Comparison of ENCODE assay signal across 24 cellular contexts in genomic region chr15:70086636-70087035, GRCh38.
DNase-seq lines count a peak whose midpoint lies in the region; ATAC-seq and TF ChIP-seq lines count a peak whose summit lies in the region.
"Had no signal": no experiment of that assay in that cellular context is flagged by ENCODE, and none has a peak within 500 bp of the region (broad histone marks: within the 10 kb centered on the region; RNA-seq: fewer than 3 reads in every experiment).

No MANE protein-coding gene starts in this region.

- H3K36me3 ChIP-seq in OCI-LY1 (ENCODE audit: insufficient read depth, low read length) = peaks cover 93% of the 10 kb centered on the region

- H3K9ac ChIP-seq in OCI-LY1 (ENCODE audit: low read length) = no peak overlapping the region

- H3F3A ChIP-seq in OCI-LY1 (ENCODE audit: insufficient read depth, low read length) = no peaks in the 10 kb centered on the region

- no peak for DNase-seq in activated naive CD4-positive, alpha-beta T cell treated with anti-CD3 and anti-CD28 coated beads, Interleukin-2, amount 50 U/mL, for 16 hours
- no peak for DNase-seq in effector memory CD8-positive, alpha-beta T cell
- DNase-seq in GM19240 (ENCODE audit: insufficient read length, low spot score) (no peak), putamen (ENCODE audit: low spot score) (no peak)
- DNase-seq in effector CD4-positive, alpha-beta T cell = no peak
- DNase-seq: activated CD4-positive, alpha-beta T cell treated with anti-CD3 and anti-CD28 coated beads, Interleukin-2, amount 50 U/mL, for 1 hour; activated T-cell treated with anti-CD3 and anti-CD28 coated beads, Interleukin-2, amount 50 U/mL, for 4 hours; adrenal gland; caudate nucleus; CD4-positive, alpha-beta T cell; DMS53; GOT3; heart right ventricle; mammary epithelial cell; NCI-H187; NCI-H446 treated with DMSO at 0.1 percent for 48 hours; nephron progenitor cell; stimulated activated naive CD4-positive, alpha-beta T cell had no signal

- H3K4me2 ChIP-seq in OCI-LY1 (ENCODE audit: low read length) = peak overlapping the region; percentile 18; the same call in 1 of the 2 replicates
- H3K4me2 ChIP-seq: A549 had no signal

- no peak for TF ChIP-seq CTCF in OCI-LY1 (IDR thresholded peaks at IDR 0.05; ENCODE audit: low read length)

- H3K4me1 Mint-ChIP-seq in activated naive CD4-positive, alpha-beta T cell treated with anti-CD3 and anti-CD28 coated beads, Interleukin-2, amount 50 U/mL, for 24 hours = peaks cover 88% of the 10 kb centered on the region
- peaks cover 59 to 82% of the 10 kb centered on the region in 2 donors for H3K4me1 Mint-ChIP-seq in effector memory CD8-positive, alpha-beta T cell (ENCODE audit: low read depth in 2 of 2)

- H3K27me3 Mint-ChIP-seq in activated naive CD4-positive, alpha-beta T cell treated with anti-CD3 and anti-CD28 coated beads, Interleukin-2, amount 50 U/mL, for 24 hours = no peaks in the 10 kb centered on the region
- no peaks in the 10 kb centered on the region for H3K27me3 Mint-ChIP-seq in effector memory CD8-positive, alpha-beta T cell
- H3K27me3 Mint-ChIP-seq: CD4-positive, alpha-beta T cell; type B pancreatic cell had no signal

- H3K9me3 Mint-ChIP-seq in activated naive CD4-positive, alpha-beta T cell treated with anti-CD3 and anti-CD28 coated beads, Interleukin-2, amount 50 U/mL, for 24 hours = no peaks in the 10 kb centered on the region
- H3K9me3 Mint-ChIP-seq in effector memory CD8-positive, alpha-beta T cell = no peaks in the 10 kb centered on the region
- H3K9me3 Mint-ChIP-seq: activated T-cell treated with anti-CD3 and anti-CD28 coated beads, Interleukin-2, amount 50 U/mL, for 4 hours; CD4-positive, alpha-beta T cell; nephron progenitor cell; type B pancreatic cell had no signal

- H3K9me2 ChIP-seq in OCI-LY1 (ENCODE audit: low read depth, low read length) = no peaks in the 10 kb centered on the region

- no peak overlapping the region for H2AFZ ChIP-seq in OCI-LY1 (ENCODE audit: low read length)

- H3K4me3 ChIP-seq in OCI-LY1 (ENCODE audit: low read depth, low read length, poor library complexity, severe bottlenecking) = no peak overlapping the region
- H3K4me3 ChIP-seq: A549, adrenal gland, heart right ventricle, SJSA1 had no signal

- H3K79me2 ChIP-seq in OCI-LY1 (ENCODE audit: insufficient read depth, low read length) = peaks cover 65% of the 10 kb centered on the region

- no peaks in the 10 kb centered on the region for H3K9me3 ChIP-seq in OCI-LY1 (ENCODE audit: low read length)
- H3K9me3 ChIP-seq: A549, adrenal gland, heart right ventricle, SJSA1 had no signal

- peaks cover 25% of the 10 kb centered on the region for H3K36me3 Mint-ChIP-seq in activated naive CD4-positive, alpha-beta T cell treated with anti-CD3 and anti-CD28 coated beads, Interleukin-2, amount 50 U/mL, for 24 hours
- peaks cover 37% of the 10 kb centered on the region for H3K36me3 Mint-ChIP-seq in effector memory CD8-positive, alpha-beta T cell (ENCODE audit: insufficient read depth)

- peaks cover 3% of the 10 kb centered on the region; the same call in 1 of the 2 replicates for H4K20me1 ChIP-seq in OCI-LY1 (ENCODE audit: insufficient read depth, low read length)

- H3K27ac Mint-ChIP-seq in activated naive CD4-positive, alpha-beta T cell treated with anti-CD3 and anti-CD28 coated beads, Interleukin-2, amount 50 U/mL, for 24 hours = peak overlapping the region; percentile 80
- peak overlapping the region; percentile 66 to 71 for H3K27ac Mint-ChIP-seq in effector memory CD8-positive, alpha-beta T cell
- H3K27ac Mint-ChIP-seq: CD4-positive, alpha-beta T cell; nephron progenitor cell; type B pancreatic cell had no signal

- ATAC-seq in effector memory CD8-positive, alpha-beta T cell (replicated peaks) = no peak
- no peak for ATAC-seq in HG02798 (IDR thresholded peaks at IDR 0.05; ENCODE audit: poor library complexity, unreplicated experiment)
- ATAC-seq: A549; activated T-cell treated with anti-CD3 and anti-CD28 coated beads, Interleukin-2, amount 50 U/mL, for 4 hours had no signal

- H3K4me1 ChIP-seq in OCI-LY1 (ENCODE audit: insufficient read depth, low read length, severe bottlenecking) = peaks cover 79% of the 10 kb centered on the region
- H3K4me1 ChIP-seq: A549 had no signal

- H3K27me3 ChIP-seq in OCI-LY1 (ENCODE audit: insufficient read depth, low read length) = no peaks in the 10 kb centered on the region
- H3K27me3 ChIP-seq: adrenal gland, SJSA1 had no signal

- peak overlapping the region; percentile 42 for H3K4me3 Mint-ChIP-seq in activated naive CD4-positive, alpha-beta T cell treated with anti-CD3 and anti-CD28 coated beads, Interleukin-2, amount 50 U/mL, for 24 hours
- peak overlapping the region in 1 of 2 donors; percentile 8 for H3K4me3 Mint-ChIP-seq in effector memory CD8-positive, alpha-beta T cell
- H3K4me3 Mint-ChIP-seq: activated T-cell treated with anti-CD3 and anti-CD28 coated beads, Interleukin-2, amount 50 U/mL, for 4 hours; nephron progenitor cell; type B pancreatic cell had no signal

- no peak overlapping the region for H3K27ac ChIP-seq in OCI-LY1 (ENCODE audit: low read depth, low read length, poor library complexity, severe bottlenecking)
- H3K27ac ChIP-seq: A549, adrenal gland, heart right ventricle, SJSA1 had no signal
